Comparison of ENCODE assay signal across 19 cellular contexts in genomic region chr17:73365203-73365933, GRCh38. TPM values are rescaled to one million over a fixed set of nuclear protein-coding genes. Genes with fewer than 3 reads are reported as not detected.
DNase-seq lines count a peak whose midpoint lies in the region; ATAC-seq and TF ChIP-seq lines count a peak whose summit lies in the region.
"Had no signal": no experiment of that assay in that cellular context is flagged by ENCODE, and none has a peak within 500 bp of the region (broad histone marks: within the 10 kb centered on the region; RNA-seq: fewer than 3 reads in every experiment).

No MANE protein-coding gene starts in this region.

- intact Hi-C loops in left ventricle myocardium superior (cut with micrococcal nuclease), result no loop called here
- intact Hi-C loops in ovary (cut with DNase I), result loop anchor here in 2 of 4 donors (5.0 to 10.0 kb wide), 2 partner anchors 51 to 53 kb away; partner anchors contain the start of gene CDC42EP4 (in 2 of the 2)
- intact Hi-C loops in upper lobe of right lung (cut with DNase I), result no loop called here

- H3K4me3 Mint-ChIP-seq in stimulated activated effector memory CD8-positive, alpha-beta T cell treated with anti-CD3 and anti-CD28 coated beads, Interleukin-12 subunit alpha, Interleukin-12 subunit beta, amount 100 ng/mL, for 72 hours, result no peak overlapping the region
- H3K4me3 Mint-ChIP-seq in activated naive CD4-positive, alpha-beta T cell treated with anti-CD3 and anti-CD28 coated beads, Interleukin-2, amount 10 ng/mL, durations not matched to agents 7 days and 5 days, result no peak overlapping the region
- H3K4me3 Mint-ChIP-seq: activated naive CD8-positive, alpha-beta T cell had no signal

- CTCF ChIA-PET in activated naive CD4-positive, alpha-beta T cell treated with anti-CD3 and anti-CD28 coated beads, Interleukin-2, amount 10 ng/mL, durations not matched to agents 7 days and 5 days (lab: Charles Lee), result interaction anchor here (1.2 to 9.4 kb wide), 3 partner anchors 10 to 639 kb away, joined by 4 to 130 read pairs (median 4); no protein-coding TSS in a partner anchor

- TF ChIP-seq POLR2A in ovary (IDR thresholded peaks at IDR 0.05), result no peak

- H3K27me3 ChIP-seq in ovary (no peaks in the 10 kb centered on the region), upper lobe of right lung (no peaks in the 10 kb centered on the region)
- H3K27me3 ChIP-seq: hepatocyte, left lung had no signal

- 27 to 28% (median 28%) methylated on average over 25 of the region's 25 CpGs for WGBS in ovary, 3 donors

- TF ChIP-seq EP300 in ovary (IDR thresholded peaks at IDR 0.05), result no peak

- H3K36me3 ChIP-seq in ovary, result no peaks in the 10 kb centered on the region
- no peaks in the 10 kb centered on the region for H3K36me3 ChIP-seq in upper lobe of right lung
- H3K36me3 ChIP-seq: left lung, tibial artery had no signal

- no peaks in the 10 kb centered on the region for H3K4me1 Mint-ChIP-seq in stimulated activated effector memory CD8-positive, alpha-beta T cell treated with anti-CD3 and anti-CD28 coated beads, Interleukin-12 subunit alpha, Interleukin-12 subunit beta, amount 100 ng/mL, for 72 hours
- H3K4me1 Mint-ChIP-seq in activated naive CD4-positive, alpha-beta T cell treated with anti-CD3 and anti-CD28 coated beads, Interleukin-2, amount 10 ng/mL, durations not matched to agents 7 days and 5 days, result no peaks in the 10 kb centered on the region

- H3K27me3 Mint-ChIP-seq in activated naive CD4-positive, alpha-beta T cell treated with anti-CD3 and anti-CD28 coated beads, Interleukin-2, amount 10 ng/mL, durations not matched to agents 7 days and 5 days, result peaks cover 7% of the 10 kb centered on the region
- H3K27me3 Mint-ChIP-seq: activated naive CD8-positive, alpha-beta T cell had no signal

- no peak for TF ChIP-seq CTCF in ovary (IDR thresholded peaks at IDR 0.05)
- no peak for TF ChIP-seq CTCF in upper lobe of right lung (IDR thresholded peaks at IDR 0.05)

- no peaks in the 10 kb centered on the region for H3K9me3 ChIP-seq in ovary
- no peaks in the 10 kb centered on the region for H3K9me3 ChIP-seq in upper lobe of right lung
- H3K9me3 ChIP-seq: left lung, tibial artery had no signal

- peaks cover 18% of the 10 kb centered on the region for H3K4me1 ChIP-seq in ovary (ENCODE audit: insufficient read depth)
- no peaks in the 10 kb centered on the region for H3K4me1 ChIP-seq in upper lobe of right lung
- H3K4me1 ChIP-seq: left lung had no signal

- ATAC-seq in left ventricle myocardium superior (peak; percentile 2), upper lobe of right lung (no peak)
- ATAC-seq in stimulated activated effector memory CD8-positive, alpha-beta T cell treated with anti-CD3 and anti-CD28 coated beads, Interleukin-12 subunit alpha, Interleukin-12 subunit beta, amount 100 ng/mL, for 72 hours, result no peak
- ATAC-seq: left lung had no signal

- H3K4me3 ChIP-seq in ovary (no peak overlapping the region), upper lobe of right lung (no peak overlapping the region)
- H3K4me3 ChIP-seq: hepatocyte, left lung, tibial artery had no signal

- H3K27ac ChIP-seq in ovary (peak overlapping the region; percentile 50 to 64), upper lobe of right lung (peak overlapping the region; percentile 39)
- H3K27ac ChIP-seq: C4-2B, hepatocyte, HL-60, tibial artery had no signal

- DNase-seq in astrocyte of the hippocampus (ENCODE audit: low read depth, low spot score), result peak; percentile 29
- DNase-seq in left ventricle myocardium superior, result peak; percentile 58
- peak; percentile 60 to 79 (median 71) for DNase-seq in ovary
- no peak for DNase-seq in upper lobe of right lung
- DNase-seq in stimulated activated effector memory CD8-positive, alpha-beta T cell treated with anti-CD3 and anti-CD28 coated beads, Interleukin-12 subunit alpha, Interleukin-12 subunit beta, amount 100 ng/mL, for 72 hours (ENCODE audit: low spot score in 2 of 2), result no peak
- no peak for DNase-seq in activated effector memory CD4-positive, alpha-beta T cell treated with Interleukin-2 at 50 U/mL for 16 hours
- DNase-seq in activated naive CD4-positive, alpha-beta T cell treated with anti-CD3 and anti-CD28 coated beads, Interleukin-2, amount 10 ng/mL, durations not matched to agents 7 days and 5 days, result no peak
- no peak for DNase-seq in DMS 273 (lab: John Stamatoyannopoulos, UW; ENCODE audit: unreplicated experiment)
- DNase-seq: activated CD4-positive, alpha-beta T cell treated with anti-CD3 and anti-CD28 coated beads for 1 hour; NCI-H187; NCI-H526 treated with DMSO at 0.1 percent for 48 hours; stimulated activated CD4-positive, alpha-beta T cell treated with anti-CD3 and anti-CD28 coated beads, Interleukin-15, amount 100 ng/mL, for 24 hours; T-helper 1 cell; tibial artery had no signal

- no peaks in the 10 kb centered on the region for H3K36me3 Mint-ChIP-seq in stimulated activated effector memory CD8-positive, alpha-beta T cell treated with anti-CD3 and anti-CD28 coated beads, Interleukin-12 subunit alpha, Interleukin-12 subunit beta, amount 100 ng/mL, for 72 hours
- no peaks in the 10 kb centered on the region for H3K36me3 Mint-ChIP-seq in activated naive CD4-positive, alpha-beta T cell treated with anti-CD3 and anti-CD28 coated beads, Interleukin-2, amount 10 ng/mL, durations not matched to agents 7 days and 5 days
- H3K36me3 Mint-ChIP-seq: activated naive CD8-positive, alpha-beta T cell had no signal

- no peak overlapping the region for H3K27ac Mint-ChIP-seq in stimulated activated effector memory CD8-positive, alpha-beta T cell treated with anti-CD3 and anti-CD28 coated beads, Interleukin-12 subunit alpha, Interleukin-12 subunit beta, amount 100 ng/mL, for 72 hours
- no peak overlapping the region for H3K27ac Mint-ChIP-seq in activated naive CD4-positive, alpha-beta T cell treated with anti-CD3 and anti-CD28 coated beads, Interleukin-2, amount 10 ng/mL, durations not matched to agents 7 days and 5 days
- H3K27ac Mint-ChIP-seq: activated naive CD8-positive, alpha-beta T cell had no signal

- no peaks in the 10 kb centered on the region for H3K9me3 Mint-ChIP-seq in stimulated activated effector memory CD8-positive, alpha-beta T cell treated with anti-CD3 and anti-CD28 coated beads, Interleukin-12 subunit alpha, Interleukin-12 subunit beta, amount 100 ng/mL, for 72 hours
- no peaks in the 10 kb centered on the region for H3K9me3 Mint-ChIP-seq in activated naive CD4-positive, alpha-beta T cell treated with anti-CD3 and anti-CD28 coated beads, Interleukin-2, amount 10 ng/mL, durations not matched to agents 7 days and 5 days

RNA-seq across cellular contexts. Expression of gene CDC42EP4, which starts 53.6 kb away (rescaled TPM):
- total RNA-seq in left ventricle myocardium superior (51.4 TPM), ovary (100 to 1,000 TPM in 5 of 7 donors, 10 to 100 TPM in 2; 82.4 to 171 (median 120) TPM), upper lobe of right lung (59.0 TPM)
- polyA plus RNA-seq in ovary, result 100 to 1,000 TPM in 1 of 2 donors, 10 to 100 TPM in 1; 59.0 to 106 TPM

Comparison
In these comparisons a context has a peak if more than half of its experiments do, and no peak if none do; other contexts are left out.
1. DNase-seq: peak in astrocyte of the hippocampus (single experiment), left ventricle myocardium superior (single experiment) and ovary (5 of 5); none in upper lobe of right lung (single experiment), stimulated activated effector memory CD8-positive, alpha-beta T cell treated with anti-CD3 and anti-CD28 coated beads, Interleukin-12 subunit alpha, Interleukin-12 subunit beta, amount 100 ng/mL, for 72 hours (0 of 2), activated effector memory CD4-positive, alpha-beta T cell treated with Interleukin-2 at 50 U/mL for 16 hours (single experiment), activated naive CD4-positive, alpha-beta T cell treated with anti-CD3 and anti-CD28 coated beads, Interleukin-2, amount 10 ng/mL, durations not matched to agents 7 days and 5 days (single experiment) and DMS 273 (single experiment).